22 cellular contexts compared by ENCODE assay signal in genomic region chr4:144357970-144358369, GRCh38.
DNase-seq lines count a peak whose midpoint lies in the region; ATAC-seq, FAIRE-seq and TF ChIP-seq lines count a peak whose summit lies in the region.
"Had no signal": no experiment of that assay in that cellular context is flagged by ENCODE, and none has a peak within 500 bp of the region (broad histone marks: within the 10 kb centered on the region; RNA-seq: fewer than 3 reads in every experiment).

No MANE protein-coding gene starts in this region.

- H3K27ac ChIP-seq in A673 (ENCODE audit: low read depth, low read length, poor library complexity, severe bottlenecking) = no peak overlapping the region
- H3K27ac ChIP-seq: body of pancreas, foreskin keratinocyte, right atrium auricular region, tibial artery, WERI-Rb-1 had no signal

- POLR2A ChIA-PET in A673 (lab: Charles Lee; ENCODE audit: low non-redundant PET) = no interaction called here

- FAIRE-seq in GM19239 (lab: Jason Lieb, UNC) = peak; percentile 39

- no peaks in the 10 kb centered on the region for H3K9me3 ChIP-seq in A673 (ENCODE audit: low read depth, low read length, poor library complexity, severe bottlenecking)
- H3K9me3 ChIP-seq: body of pancreas, right atrium auricular region, tibial artery had no signal

- H3K4me3 ChIP-seq in A673 (ENCODE audit: low read depth, low read length, poor library complexity, severe bottlenecking) (no peak overlapping the region), choroid plexus epithelial cell (ENCODE audit: low read depth, low read length) (no peak overlapping the region)
- H3K4me3 ChIP-seq: body of pancreas, right atrium auricular region, tibial artery had no signal

- peak; percentile 19 for DNase-seq in A673 (ENCODE audit: low spot score)
- no peak for DNase-seq in GM19239 (ENCODE audit: insufficient read length, low spot score)
- DNase-seq in choroid plexus epithelial cell (ENCODE audit: low read depth) = peak; percentile 23
- DNase-seq in D341Med (ENCODE audit: low spot score) = no peak
- DNase-seq in CD1c-positive myeloid dendritic cell (ENCODE audit: extremely low spot score) = no peak
- DNase-seq in NCI-H2171 treated with DMSO at 0.1 percent for 48 hours (lab: John Stamatoyannopoulos, UW) = no peak
- DNase-seq: activated CD4-positive, alpha-beta memory T cell treated with anti-CD3 and anti-CD28 coated beads, Interleukin-2, amount 10 ng/mL, durations not matched to agents 7 days and 5 days; activated T-cell treated with anti-CD3 and anti-CD28 coated beads, Interleukin-2, amount 50 U/mL, for 24 hours; body of pancreas; foreskin keratinocyte; H7; midbrain; NCI-H146; PC-3; SIG-M5; stimulated activated naive CD4-positive, alpha-beta T cell treated with Interleukin-2 at 50 U/mL for 16 hours; T-helper 17 cell; tibial artery; WERI-Rb-1 had no signal

- no TSS peak for BruUV-seq in A673 (replicated peaks; lab: Mats Ljungman, UMichigan)

- CTCF ChIA-PET in A673 (lab: Charles Lee) = no interaction called here

- H3K4me1 ChIP-seq in A673 (ENCODE audit: insufficient read depth, low read length, poor library complexity, severe bottlenecking) = peaks cover 23% of the 10 kb centered on the region
- H3K4me1 ChIP-seq: body of pancreas, right atrium auricular region, tibial artery had no signal

- H3K36me3 ChIP-seq in A673 (ENCODE audit: insufficient read depth, low read length, poor library complexity, severe bottlenecking) = no peaks in the 10 kb centered on the region
- H3K36me3 ChIP-seq: right atrium auricular region, tibial artery, WERI-Rb-1 had no signal

- TF ChIP-seq CTCF in A673 (conservative IDR thresholded peaks at IDR 0.05; ENCODE audit: low read depth, low read length) = no peak
- TF ChIP-seq CTCF in choroid plexus epithelial cell (conservative IDR thresholded peaks at IDR 0.05; ENCODE audit: low read depth, low read length) = no peak

- intact Hi-C loops in A673 (cut with micrococcal nuclease; ENCODE audit: unreplicated experiment) = loop anchor here (5.0 kb wide), 1 partner anchor 704 kb away; no protein-coding TSS in a partner anchor

- no peaks in the 10 kb centered on the region for H3K27me3 ChIP-seq in A673 (replicated peaks; ENCODE audit: insufficient read depth, low read depth, low read length, poor library complexity)
- H3K27me3 ChIP-seq: body of pancreas, right atrium auricular region had no signal

- ATAC-seq in HG03354 (IDR thresholded peaks at IDR 0.05; ENCODE audit: poor library complexity, severe bottlenecking, unreplicated experiment) (peak; percentile 50), GM21381 (IDR thresholded peaks at IDR 0.05; ENCODE audit: unreplicated experiment) (no peak)
- ATAC-seq: body of pancreas, foreskin keratinocyte, PC-3, T-helper 17 cell had no signal

Comparison
In these comparisons a context has a peak if more than half of its experiments do, and no peak if none do; other contexts are left out.
1. DNase-seq: peak in A673 (single experiment) and choroid plexus epithelial cell (single experiment); none in GM19239 (single experiment), D341Med (single experiment), CD1c-positive myeloid dendritic cell (single experiment) and NCI-H2171 treated with DMSO at 0.1 percent for 48 hours (single experiment).